In genomic region chr3:160602259-160602658, GRCh38 we compare ENCODE assay signal across 28 cellular contexts.
"Had no signal": no experiment of that assay in that cellular context is flagged by ENCODE, and none has a peak within 500 bp of the region (broad histone marks: within the 10 kb centered on the region; RNA-seq: fewer than 3 reads in every experiment).

No MANE protein-coding gene starts in this region.

- ATAC-seq: effector memory CD8-positive, alpha-beta T cell; esophagus mucosa; foreskin keratinocyte; gastrocnemius medialis; gastroesophageal sphincter; heart left ventricle; heart right ventricle had no signal

- DNase-seq: colonic mucosa; cortex of kidney; dermis blood vessel endothelial cell; dorsolateral prefrontal cortex; effector CD4-positive, alpha-beta T cell; effector CD8-positive, alpha-beta T cell; effector memory CD4-positive, alpha-beta T cell; effector memory CD8-positive, alpha-beta T cell; endodermal cell; erythroblast; esophagus squamous epithelium; foreskin fibroblast; foreskin keratinocyte; foreskin melanocyte; gastrocnemius medialis; glutamatergic neuron; head of caudate nucleus; heart left ventricle; heart right ventricle had no signal

- H3K9me3 ChIP-seq: colonic mucosa, esophagus muscularis mucosa, esophagus squamous epithelium, gastrocnemius medialis, gastroesophageal sphincter had no signal

- H3K36me3 ChIP-seq: colonic mucosa, esophagus muscularis mucosa, esophagus squamous epithelium, gastrocnemius medialis, gastroesophageal sphincter, heart left ventricle, heart right ventricle had no signal

- H3K4me3 ChIP-seq: colonic mucosa, coronary artery, dorsolateral prefrontal cortex, esophagus muscularis mucosa, esophagus squamous epithelium, gastrocnemius medialis, gastroesophageal sphincter, heart left ventricle, heart right ventricle had no signal

- H3K27ac ChIP-seq: colonic mucosa, coronary artery, dorsolateral prefrontal cortex, epithelial cell of prostate, esophagus muscularis mucosa, esophagus squamous epithelium, foreskin keratinocyte, gastrocnemius medialis, gastroesophageal sphincter, heart left ventricle, heart right ventricle had no signal

- H3K4me1 ChIP-seq: colonic mucosa, esophagus muscularis mucosa, esophagus squamous epithelium, foreskin keratinocyte, gastrocnemius medialis, gastroesophageal sphincter, heart left ventricle, heart right ventricle had no signal

- H3K27me3 ChIP-seq: colonic mucosa, dorsolateral prefrontal cortex, esophagus muscularis mucosa, esophagus squamous epithelium, foreskin keratinocyte, gastrocnemius medialis, gastroesophageal sphincter, heart left ventricle, heart right ventricle had no signal

- FAIRE-seq: colon, endometrium, endothelial cell of umbilical vein, frontal cortex had no signal
